18 cellular contexts compared by ENCODE assay signal in the genomic region with DNA sequence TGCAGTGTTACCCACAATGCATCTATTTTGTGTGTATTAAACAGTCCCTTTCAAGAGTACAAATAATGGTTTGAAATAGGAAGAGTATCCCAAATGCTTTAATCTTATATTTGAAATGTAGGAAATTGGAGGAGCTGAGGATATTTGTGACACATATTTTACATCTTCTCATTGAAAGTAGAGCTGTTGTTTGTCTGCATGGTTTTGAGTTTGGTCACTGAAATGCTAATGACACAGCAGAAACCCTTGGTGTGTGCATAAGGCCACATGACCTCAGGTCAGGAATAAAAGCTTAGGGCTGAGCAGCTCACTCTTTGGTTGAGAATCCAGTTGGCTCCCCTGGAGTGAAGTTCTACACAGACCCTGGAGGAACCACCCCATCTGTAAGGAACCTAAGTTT. TPM values are rescaled to one million over a fixed set of nuclear protein-coding genes. Genes with fewer than 3 reads are reported as not detected.
DNase-seq lines count a peak whose midpoint lies in the region; ATAC-seq and TF ChIP-seq lines count a peak whose summit lies in the region.
"Had no signal": no experiment of that assay in that cellular context is flagged by ENCODE, and none has a peak within 500 bp of the region (broad histone marks: within the 10 kb centered on the region; RNA-seq: fewer than 3 reads in every experiment).

No MANE protein-coding gene starts in this region.

- intact Hi-C loops in psoas muscle (cut with DNase I): no loop called here

- H3K36me3 ChIP-seq in psoas muscle (ENCODE audit: insufficient read depth in 1 of 2, low read depth in 1 of 2): no peaks in the 10 kb centered on the region
- H3K36me3 ChIP-seq: heart right ventricle, lower lobe of right lung, ovary had no signal

- H3K4me3 Mint-ChIP-seq in endothelial cell (ENCODE audit: unreplicated experiment): no peak overlapping the region

- H3K27me3 ChIP-seq in psoas muscle (ENCODE audit: insufficient read depth in 3 of 3, low read length in 2 of 3): no peaks in the 10 kb centered on the region
- H3K27me3 ChIP-seq: heart right ventricle, ovary had no signal

- no peaks in the 10 kb centered on the region for H3K9me3 ChIP-seq in psoas muscle
- H3K9me3 ChIP-seq: lower lobe of right lung, ovary had no signal

- ATAC-seq in esophagus mucosa (peak; percentile 54), psoas muscle (peak in 1 of 4 donors; percentile 34), HG02884 (IDR thresholded peaks at IDR 0.05; ENCODE audit: unreplicated experiment) (no peak), HG03108 (IDR thresholded peaks at IDR 0.05; ENCODE audit: unreplicated experiment) (no peak)
- ATAC-seq: heart right ventricle, lower lobe of right lung had no signal

- H3K4me3 ChIP-seq in psoas muscle: peak overlapping the region; percentile 14
- H3K4me3 ChIP-seq: heart right ventricle, lower lobe of right lung, ovary had no signal

- TF ChIP-seq CTCF in psoas muscle (IDR thresholded peaks at IDR 0.05): no peak
- no peak for TF ChIP-seq CTCF in endothelial cell (IDR thresholded peaks at IDR 0.05; ENCODE audit: unreplicated experiment)

- peaks cover 22% of the 10 kb centered on the region for H3K4me1 Mint-ChIP-seq in endothelial cell (ENCODE audit: unreplicated experiment)

- H3K27ac ChIP-seq in psoas muscle: peak overlapping the region; percentile 71
- H3K27ac ChIP-seq: lower lobe of right lung, ovary had no signal

- no peaks in the 10 kb centered on the region for H3K27me3 Mint-ChIP-seq in endothelial cell (ENCODE audit: unreplicated experiment)

- peaks cover 76% of the 10 kb centered on the region for H3K4me1 ChIP-seq in psoas muscle

- no peak overlapping the region for H3K27ac Mint-ChIP-seq in endothelial cell (ENCODE audit: unreplicated experiment)

- H3K9me3 Mint-ChIP-seq in endothelial cell (ENCODE audit: unreplicated experiment): no peaks in the 10 kb centered on the region

- DNase-seq in EH (ENCODE audit: low read depth): peak; percentile 60
- peak; percentile 56 for DNase-seq in OCI-M1 (lab: John Stamatoyannopoulos, UW)
- DNase-seq in psoas muscle: no peak
- no peak for DNase-seq in endothelial cell (ENCODE audit: low spot score)
- no peak for DNase-seq in activated naive CD4-positive, alpha-beta T cell treated with anti-CD3 and anti-CD28 coated beads, Interleukin-2, amount 50 U/mL, for 16 hours
- DNase-seq: activated CD4-positive, alpha-beta T cell treated with anti-CD3 and anti-CD28 coated beads for 48 hours; activated gamma-delta T cell; cerebellar nuclear complex; DMS153; heart right ventricle; lower lobe of right lung; NCI-H187 treated with DMSO at 0.1 percent for 48 hours; NCI-H345; ovary; stimulated activated CD4-positive, alpha-beta T cell treated with anti-CD3 and anti-CD28 coated beads, Interleukin-4, amount 100 ng/mL, for 1 hour had no signal

- no peaks in the 10 kb centered on the region for H3K36me3 Mint-ChIP-seq in endothelial cell (ENCODE audit: low read depth, unreplicated experiment)

RNA-seq across cellular contexts. Expression of a gene that starts 49.8 kb away (rescaled TPM):
- 217 TPM for total RNA-seq in esophagus mucosa
- 100 to 1,000 TPM; 106 to 150 (median 136) TPM for total RNA-seq in psoas muscle
- polyA plus RNA-seq in psoas muscle: 10 to 100 TPM; 51.8 to 98.6 (median 67.4) TPM
- 118 TPM for total RNA-seq in endothelial cell (ENCODE audit: unreplicated experiment)

Comparison
In these comparisons a context has a peak if more than half of its experiments do, and no peak if none do; other contexts are left out.
1. DNase-seq: peak in EH (single experiment) and OCI-M1 (single experiment); none in psoas muscle (0 of 2), endothelial cell (single experiment) and activated naive CD4-positive, alpha-beta T cell treated with anti-CD3 and anti-CD28 coated beads, Interleukin-2, amount 50 U/mL, for 16 hours (single experiment).